In the genomic region with DNA sequence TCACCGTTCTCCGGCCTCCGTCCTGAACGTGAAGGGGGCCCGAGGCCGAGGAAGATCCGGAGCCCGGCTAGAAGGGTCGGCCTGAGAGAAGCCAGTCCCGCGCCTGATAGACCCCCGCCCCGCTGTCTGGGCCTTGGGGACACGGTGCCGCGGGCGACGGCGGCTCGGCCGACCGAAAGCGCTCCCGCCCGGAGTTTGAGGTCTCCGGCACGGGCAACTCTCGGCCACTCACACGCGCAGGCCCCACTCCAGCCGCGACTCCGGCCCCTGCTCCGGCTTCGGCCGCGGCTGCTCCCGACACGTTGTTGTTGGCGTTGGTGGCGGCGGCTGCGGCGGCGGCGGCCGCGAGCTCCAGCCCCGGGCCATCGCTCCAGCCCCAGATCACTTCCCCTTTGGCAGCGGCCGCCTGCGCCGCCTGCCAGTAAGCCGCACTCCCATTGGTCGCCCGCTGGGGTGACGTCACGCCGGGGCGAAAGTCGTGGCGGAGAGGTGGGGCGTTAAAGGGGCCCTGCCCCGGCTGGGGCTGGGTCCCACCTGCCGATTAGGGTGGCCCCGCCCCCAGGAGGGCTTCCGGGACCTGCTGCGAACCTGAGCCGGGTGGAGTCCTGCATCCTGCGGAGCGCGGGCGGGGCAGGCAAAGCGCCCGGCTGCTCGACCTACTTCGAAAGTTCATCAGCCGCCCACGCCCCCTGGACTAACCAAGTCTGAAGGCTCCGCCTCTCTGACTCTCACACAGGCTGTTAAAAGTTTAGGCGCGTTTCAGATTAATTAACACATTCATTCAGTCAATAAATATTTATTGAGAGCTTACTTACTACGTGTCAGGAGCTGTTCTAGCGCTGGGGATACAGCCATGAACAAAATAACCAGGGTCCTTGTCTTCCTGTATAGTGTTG, we compare ENCODE assay signal across 8 cellular contexts. TPM values are rescaled to one million over a fixed set of nuclear protein-coding genes. Genes with fewer than 3 reads are reported as not detected.
DNase-seq lines count a peak whose midpoint lies in the region; ATAC-seq and TF ChIP-seq lines count a peak whose summit lies in the region.

EFCAB14 (minus strand) TSS at position 388 of the 896 bp plus-strand sequence. CDS start 1,027 bp downstream, outside the sequence.

- BruUV-seq in Panc1 (replicated peaks; lab: Mats Ljungman, UMichigan), result no TSS peak

- H3K36me3 ChIP-seq in Panc1 (ENCODE audit: control insufficient read depth, insufficient read depth, low read length) (peaks cover 10% of the 10 kb centered on the region), esophagus (ENCODE audit: control insufficient read depth in 2 of 2, insufficient read depth in 2 of 2, low read length in 1 of 2) (peaks cover 3 to 8% of the 10 kb centered on the region in 2 donors), muscle layer of colon (ENCODE audit: insufficient read depth, low read length) (peaks cover 11% of the 10 kb centered on the region)

- in situ Hi-C loops in Panc1 (cut with HindIII; ENCODE audit: low pct_unique_long_range_greater_than_20kb, low sequenced_read_pairs), result no loop called here

- no peak for TF ChIP-seq CTCF in Panc1 (IDR thresholded peaks at IDR 0.05)

- CTCF ChIA-PET in Panc1 (lab: Charles Lee), result interaction anchor here (0.5 kb wide), 1 partner anchor 552 kb away, joined by 8 read pairs; no protein-coding TSS in a partner anchor

- 0% methylated on average over 71 to 85 of the region's 85 CpGs for WGBS in esophagus, 2 donors

- peak within 1 kb of the TSS; percentile 88 for H3K27ac ChIP-seq in Panc1 (ENCODE audit: low read length)
- H3K27ac ChIP-seq in esophagus (ENCODE audit: low read depth in 2 of 2, low read length in 1 of 2), result peak within 1 kb of the TSS; percentile 83 to 90
- H3K27ac ChIP-seq in muscle layer of colon (ENCODE audit: low read depth, low read length), result peak within 1 kb of the TSS; percentile 81

- no peaks in the 10 kb centered on the region for H3K27me3 ChIP-seq in Panc1 (ENCODE audit: control insufficient read depth, insufficient read depth, low read length)
- no peaks in the 10 kb centered on the region for H3K27me3 ChIP-seq in esophagus (ENCODE audit: control insufficient read depth in 1 of 2, insufficient read depth in 2 of 2, low read length in 2 of 2)
- no peaks in the 10 kb centered on the region for H3K27me3 ChIP-seq in muscle layer of colon (ENCODE audit: control insufficient read depth in 1 of 2, insufficient read depth in 2 of 2, low read length in 2 of 2)

- peak within 1 kb of the TSS; percentile 52 for H3K9ac ChIP-seq in muscle layer of colon (ENCODE audit: low read length)

- POLR2A ChIA-PET in Panc1 (lab: Charles Lee), result interaction anchor here (0.6 kb wide), 1 partner anchor 59 kb away, joined by 4 read pairs; no protein-coding TSS in a partner anchor

- intact Hi-C loops in Panc1 (cut with micrococcal nuclease; ENCODE audit: unreplicated experiment), result no loop called here

- peaks cover 17% of the 10 kb centered on the region for H3K4me1 ChIP-seq in Panc1 (ENCODE audit: control insufficient read depth, insufficient read depth, low read length)
- peaks cover 4 to 5% of the 10 kb centered on the region in 2 donors for H3K4me1 ChIP-seq in esophagus (ENCODE audit: control insufficient read depth in 2 of 2, insufficient read depth in 2 of 2, low read length in 1 of 2)
- H3K4me1 ChIP-seq in muscle layer of colon (ENCODE audit: insufficient read depth, low read length), result peaks cover 27% of the 10 kb centered on the region

- H3K4me3 ChIP-seq in Panc1 (ENCODE audit: low read depth in 2 of 2, low read length in 2 of 2) (peak within 1 kb of the TSS; percentile 89 to 96), esophagus (ENCODE audit: low read depth in 1 of 2, low read length in 2 of 2) (peak within 1 kb of the TSS; percentile 89 to 90), muscle layer of colon (ENCODE audit: low read depth in 1 of 2, low read length in 2 of 2) (peak within 1 kb of the TSS; percentile 81 to 84)

- DNase-seq in DMS53 (lab: John Stamatoyannopoulos, UW), result peak; percentile 100
- peak; percentile 87 for DNase-seq in KG1 (lab: John Stamatoyannopoulos, UW)
- peak; percentile 75 for DNase-seq in Panc1 (ENCODE audit: low read depth, low spot score)
- peak; percentile 99 to 100 for DNase-seq in activated T-cell treated with anti-CD3 and anti-CD28 coated beads, Interleukin-2, amount 50 U/mL, for 48 hours
- DNase-seq in stimulated activated CD8-positive, alpha-beta memory T cell treated with anti-CD3 and anti-CD28 coated beads, Interleukin-7, amount 100 ng/mL, for 24 hours (ENCODE audit: low read depth), result peak; percentile 98

- H3K9me3 ChIP-seq in Panc1 (ENCODE audit: control insufficient read depth, insufficient read depth, low read depth, low read length) (no peaks in the 10 kb centered on the region), esophagus (ENCODE audit: control insufficient read depth in 2 of 2, insufficient read depth in 1 of 2, low read depth in 1 of 2, low read length in 1 of 2) (no peaks in the 10 kb centered on the region), muscle layer of colon (ENCODE audit: low read length) (no peaks in the 10 kb centered on the region)

- ATAC-seq in GM21723 (IDR thresholded peaks at IDR 0.05; ENCODE audit: unreplicated experiment) (peak; percentile 96), Panc1 (peak; percentile 99)

RNA-seq across cellular contexts. Expression of gene EFCAB14, which starts in this region (rescaled TPM):
- total RNA-seq in Panc1 (2021; ENCODE audit: unreplicated experiment), result 86.8 TPM
- polyA plus RNA-seq in Panc1 (2012; ENCODE audit: insufficient read length), result 28.3 TPM
- polyA plus RNA-seq in esophagus, result 10 to 100 TPM; 19.3 to 27.8 TPM

Comparison
In these comparisons a context has a peak if more than half of its experiments do, and no peak if none do; other contexts are left out.
1. Peak in every context shown above with its lines: DNase-seq, ATAC-seq, H3K4me3 ChIP-seq and H3K27ac ChIP-seq.